20 cellular contexts compared by ENCODE assay signal in the genomic region with DNA sequence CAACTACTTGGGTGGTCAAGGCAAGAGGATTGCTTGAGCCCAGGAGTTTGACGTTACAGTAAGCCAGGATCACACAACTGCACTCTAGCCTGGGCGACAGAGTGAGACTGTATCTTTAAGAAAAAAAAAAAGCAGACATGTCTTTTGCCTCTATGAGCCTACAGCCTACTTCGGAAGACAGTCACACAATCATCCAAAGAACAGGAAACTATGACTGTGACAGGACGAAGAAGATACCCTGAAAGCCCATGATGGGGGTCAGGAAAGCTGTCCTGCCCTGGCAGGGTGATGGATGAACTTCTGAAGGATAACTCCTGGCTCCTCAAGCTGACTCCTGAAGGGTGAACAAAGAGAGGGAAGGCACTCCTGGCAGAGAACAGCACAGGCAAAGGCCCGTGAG.
"Had no signal": no experiment of that assay in that cellular context is flagged by ENCODE, and none has a peak within 500 bp of the region (broad histone marks: within the 10 kb centered on the region; RNA-seq: fewer than 3 reads in every experiment).

No MANE protein-coding gene starts in this region.

- H3K4me1 ChIP-seq: sigmoid colon had no signal

- H3K36me3 ChIP-seq: heart left ventricle, lower lobe of right lung, sigmoid colon, transverse colon had no signal

- H3K4me3 ChIP-seq: coronary artery, heart left ventricle, lower lobe of right lung, sigmoid colon, smooth muscle cell, transverse colon had no signal

- FAIRE-seq: bronchial epithelial cell, keratinocyte, urothelium cell line had no signal

- H3K27ac ChIP-seq: coronary artery, heart left ventricle, lower lobe of right lung, sigmoid colon, transverse colon had no signal

- H3K27me3 ChIP-seq: heart left ventricle, sigmoid colon, transverse colon had no signal

- H3K4me2 ChIP-seq: smooth muscle cell had no signal

- DNase-seq: activated CD4-positive, alpha-beta memory T cell treated with anti-CD3 and anti-CD28 coated beads for 36 hours; activated CD4-positive, alpha-beta T cell treated with anti-CD3 and anti-CD28 coated beads for 48 hours; activated CD4-positive, CD25-positive, alpha-beta regulatory T cell; activated effector memory CD4-positive, alpha-beta T cell treated with Interleukin-2 at 50 U/mL for 16 hours; activated naive CD4-positive, alpha-beta T cell treated with anti-CD3 and anti-CD28 coated beads for 36 hours; activated T-cell treated with anti-CD3 and anti-CD28 coated beads, Interleukin-2, amount 50 U/mL, for 48 hours; amygdala; heart left ventricle; lower lobe of right lung; mesendoderm; naive B cell; occipital lobe; sigmoid colon; stimulated activated CD4-positive, alpha-beta T cell treated with anti-CD3 and anti-CD28 coated beads, Interleukin-15, amount 100 ng/mL, for 24 hours; transverse colon had no signal

- H3K9me3 ChIP-seq: heart left ventricle, lower lobe of right lung, sigmoid colon, transverse colon had no signal
